ENCODE assay signal across 8 cellular contexts in the genomic region with DNA sequence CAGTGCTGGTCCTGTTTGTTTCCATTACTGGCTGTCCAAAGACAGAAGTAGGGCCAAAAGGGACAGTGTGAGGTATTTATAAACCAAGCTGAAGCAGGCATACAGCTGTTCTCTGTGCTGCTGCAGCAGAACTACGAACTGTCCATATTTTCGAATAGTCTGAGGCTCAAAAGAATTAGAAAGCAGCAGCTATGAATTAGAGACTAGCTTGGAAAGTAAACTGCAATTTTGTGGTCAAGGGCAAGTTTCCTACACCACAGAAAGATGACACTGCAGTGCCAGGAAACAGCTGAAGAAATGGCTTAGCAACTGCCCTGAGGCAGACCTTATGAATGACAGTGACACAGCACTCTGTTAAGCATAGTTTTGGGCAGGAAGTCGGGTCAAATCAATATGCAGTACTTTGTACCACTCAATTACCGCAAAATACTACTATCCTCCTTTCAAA.
A peak's percentile ranks its signal among the peaks of the same experiment; 100 is the strongest.
DNase-seq lines count a peak whose midpoint lies in the region; ATAC-seq lines count a peak whose summit lies in the region.

No MANE protein-coding gene starts in this region.

- peak overlapping the region; percentile 79 for H3K27ac Mint-ChIP-seq in T-helper 1 cell treated with Interleukin-12 subunit alpha and Interleukin-12 subunit beta and Interleukin-4 antibody, amounts not matched to agents 30 μg/mL and 1 μg/mL, for 36 hours

- H3K27me3 Mint-ChIP-seq in T-helper 1 cell treated with Interleukin-12 subunit alpha and Interleukin-12 subunit beta and Interleukin-4 antibody, amounts not matched to agents 30 μg/mL and 1 μg/mL, for 36 hours (ENCODE audit: low read depth), result no peaks in the 10 kb centered on the region

- H3K4me3 Mint-ChIP-seq in T-helper 1 cell treated with Interleukin-12 subunit alpha and Interleukin-12 subunit beta and Interleukin-4 antibody, amounts not matched to agents 30 μg/mL and 1 μg/mL, for 36 hours, result peak overlapping the region; percentile 52

- H3K36me3 Mint-ChIP-seq in T-helper 1 cell treated with Interleukin-12 subunit alpha and Interleukin-12 subunit beta and Interleukin-4 antibody, amounts not matched to agents 30 μg/mL and 1 μg/mL, for 36 hours (ENCODE audit: low read depth), result peaks cover 8% of the 10 kb centered on the region

- DNase-seq in GDM1 (lab: John Stamatoyannopoulos, UW), result peak; percentile 70
- DNase-seq in HS-27A (ENCODE audit: low read depth), result peak; percentile 71
- peak; percentile 25 for DNase-seq in pons (ENCODE audit: low spot score)
- no peak for DNase-seq in DMS79 treated with DMSO at 0.1 percent for 48 hours (lab: John Stamatoyannopoulos, UW)
- no peak for DNase-seq in NCI-H128 (lab: John Stamatoyannopoulos, UW; ENCODE audit: unreplicated experiment)

- H3K4me1 Mint-ChIP-seq in T-helper 1 cell treated with Interleukin-12 subunit alpha and Interleukin-12 subunit beta and Interleukin-4 antibody, amounts not matched to agents 30 μg/mL and 1 μg/mL, for 36 hours (ENCODE audit: low read depth), result peaks cover 32% of the 10 kb centered on the region

- peak; percentile 100 for ATAC-seq in GM21447 (IDR thresholded peaks at IDR 0.05; ENCODE audit: unreplicated experiment)
- ATAC-seq in esophagus mucosa, result peak; percentile 84

- peaks cover 5% of the 10 kb centered on the region for H3K9me3 Mint-ChIP-seq in T-helper 1 cell treated with Interleukin-12 subunit alpha and Interleukin-12 subunit beta and Interleukin-4 antibody, amounts not matched to agents 30 μg/mL and 1 μg/mL, for 36 hours

Comparison
In these comparisons a context has a peak if more than half of its experiments do, and no peak if none do; other contexts are left out.
1. DNase-seq: peak in GDM1 (single experiment), HS-27A (single experiment) and pons (single experiment); none in DMS79 treated with DMSO at 0.1 percent for 48 hours (single experiment) and NCI-H128 (single experiment).